ENCODE assay signal across 7 cellular contexts in genomic region chrX:55703436-55703835, GRCh38. TPM values are rescaled to one million over a fixed set of nuclear protein-coding genes. Genes with fewer than 3 reads are reported as not detected.
DNase-seq lines count a peak whose midpoint lies in the region; ATAC-seq, FAIRE-seq and TF ChIP-seq lines count a peak whose summit lies in the region.
"Not testable (repeated sequence)": the region's sequence is repeated elsewhere in the genome, so short reads cannot be mapped to it uniquely, and the experiment has no call there.

No MANE protein-coding gene starts in this region.

- H3K36me3 ChIP-seq in bronchial epithelial cell (ENCODE audit: control insufficient read depth, insufficient read depth, low read length), result not testable (repeated sequence)

- not testable (repeated sequence) for H3K9me3 Mint-ChIP-seq in T-cell; activated naive CD8-positive, alpha-beta T cell (ENCODE audit: low read depth)
- H3K9me3 Mint-ChIP-seq in activated CD4-positive, alpha-beta T cell treated with anti-CD3 and anti-CD28 coated beads, Interleukin-2, amount 10 ng/mL, durations not matched to agents 7 days and 5 days, result peaks cover 25% of the 10 kb centered on the region

- not testable (repeated sequence) for H3K27me3 ChIP-seq in bronchial epithelial cell (ENCODE audit: control insufficient read depth, insufficient read depth, low read length)

- CTCF ChIA-PET in T-cell (lab: Charles Lee), result interaction anchor here in 1 of 2 donors (0.6 kb wide), 1 partner anchor 29 kb away, joined by 3 read pairs; no protein-coding TSS in a partner anchor
- CTCF ChIA-PET in activated CD4-positive, alpha-beta T cell treated with anti-CD3 and anti-CD28 coated beads, Interleukin-2, amount 10 ng/mL, durations not matched to agents 7 days and 5 days (lab: Charles Lee), result not testable (repeated sequence)

- H3K4me1 Mint-ChIP-seq in T-cell (peaks cover 44 to 53% (median 47%) of the 10 kb centered on the region in 3 donors), T-helper 17 cell (peaks cover 22% of the 10 kb centered on the region)
- H3K4me1 Mint-ChIP-seq in activated CD4-positive, alpha-beta T cell treated with anti-CD3 and anti-CD28 coated beads, Interleukin-2, amount 10 ng/mL, durations not matched to agents 7 days and 5 days, result peaks cover 37% of the 10 kb centered on the region
- H3K4me1 Mint-ChIP-seq in activated naive CD8-positive, alpha-beta T cell (ENCODE audit: low read depth), result peaks cover 50% of the 10 kb centered on the region

- H3K9me3 ChIP-seq in T-helper 17 cell (ENCODE audit: control insufficient read depth, low read length, poor library complexity, severe bottlenecking), result not testable (repeated sequence)

- H3K27ac Mint-ChIP-seq in T-cell (peak overlapping the region; percentile 56 to 72), T-helper 17 cell (peak overlapping the region; percentile 19)
- H3K27ac Mint-ChIP-seq in activated CD4-positive, alpha-beta T cell treated with anti-CD3 and anti-CD28 coated beads, Interleukin-2, amount 10 ng/mL, durations not matched to agents 7 days and 5 days, result peak overlapping the region; percentile 64
- peak overlapping the region; percentile 68 for H3K27ac Mint-ChIP-seq in activated naive CD8-positive, alpha-beta T cell

- H3K27ac ChIP-seq in epithelial cell of prostate, result not testable (repeated sequence)

- TF ChIP-seq CTCF in bronchial epithelial cell (IDR thresholded peaks at IDR 0.05; ENCODE audit: insufficient read depth, low read length, severe bottlenecking), result not testable (repeated sequence)

- not testable (repeated sequence) for H3K4me3 Mint-ChIP-seq in T-cell; T-helper 17 cell; activated CD4-positive, alpha-beta T cell treated with anti-CD3 and anti-CD28 coated beads, Interleukin-2, amount 10 ng/mL, durations not matched to agents 7 days and 5 days; activated naive CD8-positive, alpha-beta T cell

- POLR2A ChIA-PET in T-cell (lab: Charles Lee); activated CD4-positive, alpha-beta T cell treated with anti-CD3 and anti-CD28 coated beads, Interleukin-2, amount 10 ng/mL, durations not matched to agents 7 days and 5 days (lab: Charles Lee): not testable (repeated sequence)

- H3K36me3 Mint-ChIP-seq in T-cell; T-helper 17 cell (ENCODE audit: low read depth); activated CD4-positive, alpha-beta T cell treated with anti-CD3 and anti-CD28 coated beads, Interleukin-2, amount 10 ng/mL, durations not matched to agents 7 days and 5 days (ENCODE audit: low read depth); activated naive CD8-positive, alpha-beta T cell: not testable (repeated sequence)

- peaks cover 0 to 15% of the 10 kb centered on the region in 2 donors for H3K27me3 Mint-ChIP-seq in T-cell
- H3K27me3 Mint-ChIP-seq in T-helper 17 cell; activated CD4-positive, alpha-beta T cell treated with anti-CD3 and anti-CD28 coated beads, Interleukin-2, amount 10 ng/mL, durations not matched to agents 7 days and 5 days; activated naive CD8-positive, alpha-beta T cell: not testable (repeated sequence)

- not testable (repeated sequence) for H3K4me3 ChIP-seq in bronchial epithelial cell (ENCODE audit: low read depth, low read length)

- not testable (repeated sequence) for ATAC-seq in T-cell (replicated peaks in 1 of 4); T-helper 17 cell

- DNase-seq in T-cell; T-helper 17 cell; activated CD4-positive, alpha-beta T cell treated with anti-CD3 and anti-CD28 coated beads, Interleukin-2, amount 10 ng/mL, durations not matched to agents 7 days and 5 days: not testable (repeated sequence)
- DNase-seq in bronchial epithelial cell (ENCODE audit: low read depth), result peak; percentile 63
- peak; percentile 2 for DNase-seq in epithelial cell of prostate (ENCODE audit: low read depth, low spot score)
- DNase-seq in renal cortical epithelial cell (ENCODE audit: low read depth), result peak; percentile 19

- not testable (repeated sequence) for FAIRE-seq in bronchial epithelial cell (lab: Jason Lieb, UNC)

RNA-seq across cellular contexts. Expression of gene RRAGB, which starts 14.1 kb away (rescaled TPM):
- total RNA-seq in T-cell (10 to 100 TPM in 4 of 5 donors, 1 to 10 TPM in 1; 8.4 to 13.8 (median 11.8) TPM), T-helper 17 cell (10 to 100 TPM; 11.0 to 13.1 TPM), bronchial epithelial cell (16.9 and 17.1 TPM in 2 replicates), renal cortical epithelial cell (24.3 and 34.0 TPM in 2 replicates)
- total RNA-seq in activated CD4-positive, alpha-beta T cell treated with anti-CD3 and anti-CD28 coated beads, Interleukin-2, amount 10 ng/mL, durations not matched to agents 7 days and 5 days, result 1 to 10 TPM; 6.6 to 7.3 TPM
